ENCODE assay signal across 22 cellular contexts in genomic region chr1:53175302-53175913, GRCh38. TPM values are rescaled to one million over a fixed set of nuclear protein-coding genes. Genes with fewer than 3 reads are reported as not detected.
DNase-seq lines count a peak whose midpoint lies in the region; ATAC-seq, FAIRE-seq and TF ChIP-seq lines count a peak whose summit lies in the region.
"Had no signal": no experiment of that assay in that cellular context is flagged by ENCODE, and none has a peak within 500 bp of the region (broad histone marks: within the 10 kb centered on the region; RNA-seq: fewer than 3 reads in every experiment).

No MANE protein-coding gene starts in this region.

- DNase-seq in activated effector memory CD4-positive, alpha-beta T cell treated with anti-CD3 and anti-CD28 coated beads, Interleukin-2, amount 50 U/mL, for 16 hours = peak; percentile 28
- DNase-seq in activated effector memory CD4-positive, alpha-beta T cell treated with Interleukin-2 at 50 U/mL for 16 hours = no peak
- DNase-seq in astrocyte (ENCODE audit: low read depth) = peak; percentile 77
- no peak for DNase-seq in right lobe of liver
- DNase-seq in glomerular visceral epithelial cell (ENCODE audit: extremely low spot score) = no peak
- no peak for DNase-seq in activated CD4-positive, alpha-beta memory T cell treated with anti-CD3 and anti-CD28 coated beads, Interleukin-2, amount 10 ng/mL, durations not matched to agents 7 days and 5 days
- DNase-seq in activated CD4-positive, alpha-beta memory T cell treated with anti-CD3 and anti-CD28 coated beads for 36 hours = no peak
- DNase-seq in amygdala (lab: John Stamatoyannopoulos, UW) = no peak
- DNase-seq: activated CD4-positive, alpha-beta T cell treated with anti-CD3 and anti-CD28 coated beads, Interleukin-2, amount 50 U/mL, for 1 hour; activated naive CD4-positive, alpha-beta T cell treated with Interleukin-2 at 50 U/mL for 16 hours; activated T-cell treated with anti-CD3 and anti-CD28 coated beads for 4 hours; aorta; CD8-positive, alpha-beta memory T cell; NCI-H1417; NCI-H2171 treated with DMSO at 0.1 percent for 48 hours; nephron progenitor cell; spleen; stimulated activated CD8-positive, alpha-beta memory T cell treated with anti-CD3 and anti-CD28 coated beads, Interleukin-4, amount 100 ng/mL, for 48 hours had no signal

- ATAC-seq in right lobe of liver = peak in 3 of 4 donors; percentile 13 to 45 (median 34)

- H3K27ac Mint-ChIP-seq in astrocyte (ENCODE audit: unreplicated experiment) = no peak overlapping the region
- H3K27ac Mint-ChIP-seq in activated CD4-positive, alpha-beta memory T cell treated with anti-CD3 and anti-CD28 coated beads, Interleukin-2, amount 10 ng/mL, durations not matched to agents 7 days and 5 days = no peak overlapping the region
- no peak overlapping the region for H3K27ac Mint-ChIP-seq in activated CD4-positive, alpha-beta memory T cell treated with anti-CD3 and anti-CD28 coated beads for 36 hours
- H3K27ac Mint-ChIP-seq: nephron progenitor cell had no signal

- peak overlapping the region; percentile 5 for H2AFZ ChIP-seq in astrocyte (ENCODE audit: low read depth, low read length)

- POLR2A ChIA-PET in activated CD4-positive, alpha-beta memory T cell treated with anti-CD3 and anti-CD28 coated beads, Interleukin-2, amount 10 ng/mL, durations not matched to agents 7 days and 5 days (lab: Charles Lee) = interaction anchor here (1.1 kb wide), 1 partner anchor 12 kb away, joined by 3 read pairs; no protein-coding TSS in a partner anchor
- POLR2A ChIA-PET in activated CD4-positive, alpha-beta memory T cell treated with anti-CD3 and anti-CD28 coated beads for 36 hours (lab: Charles Lee) = no interaction called here

- H4K20me1 ChIP-seq in astrocyte (ENCODE audit: insufficient read depth, low read length) = no peaks in the 10 kb centered on the region

- H3K4me3 ChIP-seq in astrocyte (ENCODE audit: insufficient read depth, low read depth, low read length) = no peak overlapping the region
- no peak overlapping the region for H3K4me3 ChIP-seq in right lobe of liver
- H3K4me3 ChIP-seq: spleen had no signal

- H3K9ac ChIP-seq in astrocyte (ENCODE audit: low read length) = no peak overlapping the region

- H3K9me3 Mint-ChIP-seq in astrocyte (ENCODE audit: unreplicated experiment) = no peaks in the 10 kb centered on the region
- H3K9me3 Mint-ChIP-seq in activated CD4-positive, alpha-beta memory T cell treated with anti-CD3 and anti-CD28 coated beads, Interleukin-2, amount 10 ng/mL, durations not matched to agents 7 days and 5 days = no peaks in the 10 kb centered on the region
- H3K9me3 Mint-ChIP-seq in activated CD4-positive, alpha-beta memory T cell treated with anti-CD3 and anti-CD28 coated beads for 36 hours = no peaks in the 10 kb centered on the region
- H3K9me3 Mint-ChIP-seq: CD8-positive, alpha-beta memory T cell; nephron progenitor cell had no signal

- H3K4me2 ChIP-seq in astrocyte (ENCODE audit: low read length) = no peak overlapping the region

- H3K27ac ChIP-seq in astrocyte (ENCODE audit: low read depth, low read length) (no peak overlapping the region), right lobe of liver (no peak overlapping the region)
- H3K27ac ChIP-seq: spleen had no signal

- intact Hi-C loops in right lobe of liver (cut with DNase I) = loop anchor here (10.0 kb wide), 3 partner anchors 81 to 271 kb away; no protein-coding TSS in a partner anchor
- intact Hi-C loops in activated CD4-positive, alpha-beta memory T cell treated with anti-CD3 and anti-CD28 coated beads for 36 hours (cut with micrococcal nuclease) = no loop called here

- FAIRE-seq in astrocyte (lab: Jason Lieb, UNC) = no peak
- FAIRE-seq: RCC 7860 had no signal

- H3K36me3 ChIP-seq in astrocyte (ENCODE audit: insufficient read depth, low read length) (no peaks in the 10 kb centered on the region), right lobe of liver (no peaks in the 10 kb centered on the region)
- H3K36me3 ChIP-seq: spleen had no signal

- CTCF ChIA-PET in activated CD4-positive, alpha-beta memory T cell treated with anti-CD3 and anti-CD28 coated beads, Interleukin-2, amount 10 ng/mL, durations not matched to agents 7 days and 5 days (lab: Charles Lee) = no interaction called here
- CTCF ChIA-PET in activated CD4-positive, alpha-beta memory T cell treated with anti-CD3 and anti-CD28 coated beads for 36 hours (lab: Charles Lee) = interaction anchor here (2.2 kb wide), 1 partner anchor 11 kb away, joined by 7 read pairs; no protein-coding TSS in a partner anchor

- H3K79me2 ChIP-seq in astrocyte (ENCODE audit: insufficient read depth, low read length) = no peaks in the 10 kb centered on the region

- 60% methylated on average over 5 of the region's 6 CpGs for WGBS in right lobe of liver (ENCODE audit: insufficient coverage, low coverage, low lambda C conversion rate, missing lambda C conversion rate)

- TF ChIP-seq POLR2A in right lobe of liver (IDR thresholded peaks at IDR 0.05) = no peak

- H3K4me1 ChIP-seq in astrocyte (ENCODE audit: insufficient read depth, low read length) = peaks cover under 1% of the 10 kb centered on the region
- H3K4me1 ChIP-seq in right lobe of liver = peaks cover 0 to 28% (median 12%) of the 10 kb centered on the region in 4 donors

- H3K27me3 Mint-ChIP-seq in astrocyte (ENCODE audit: low read depth, unreplicated experiment) = peaks cover 27% of the 10 kb centered on the region
- peaks cover 23% of the 10 kb centered on the region for H3K27me3 Mint-ChIP-seq in activated CD4-positive, alpha-beta memory T cell treated with anti-CD3 and anti-CD28 coated beads, Interleukin-2, amount 10 ng/mL, durations not matched to agents 7 days and 5 days
- peaks cover 25% of the 10 kb centered on the region for H3K27me3 Mint-ChIP-seq in activated CD4-positive, alpha-beta memory T cell treated with anti-CD3 and anti-CD28 coated beads for 36 hours

- H3K36me3 Mint-ChIP-seq in astrocyte (ENCODE audit: low read depth, unreplicated experiment) = no peaks in the 10 kb centered on the region
- no peaks in the 10 kb centered on the region for H3K36me3 Mint-ChIP-seq in activated CD4-positive, alpha-beta memory T cell treated with anti-CD3 and anti-CD28 coated beads, Interleukin-2, amount 10 ng/mL, durations not matched to agents 7 days and 5 days (ENCODE audit: low read depth)
- H3K36me3 Mint-ChIP-seq in activated CD4-positive, alpha-beta memory T cell treated with anti-CD3 and anti-CD28 coated beads for 36 hours = no peaks in the 10 kb centered on the region
- H3K36me3 Mint-ChIP-seq: CD8-positive, alpha-beta memory T cell had no signal

- H3K9me3 ChIP-seq in astrocyte (ENCODE audit: insufficient read depth, low read depth, low read length) (no peaks in the 10 kb centered on the region), right lobe of liver (no peaks in the 10 kb centered on the region)
- H3K9me3 ChIP-seq: spleen had no signal

- H3K4me3 Mint-ChIP-seq in astrocyte (ENCODE audit: unreplicated experiment) = no peak overlapping the region
- no peak overlapping the region for H3K4me3 Mint-ChIP-seq in activated CD4-positive, alpha-beta memory T cell treated with anti-CD3 and anti-CD28 coated beads, Interleukin-2, amount 10 ng/mL, durations not matched to agents 7 days and 5 days
- no peak overlapping the region for H3K4me3 Mint-ChIP-seq in activated CD4-positive, alpha-beta memory T cell treated with anti-CD3 and anti-CD28 coated beads for 36 hours
- H3K4me3 Mint-ChIP-seq: CD8-positive, alpha-beta memory T cell; nephron progenitor cell had no signal

- TF ChIP-seq CTCF in astrocyte (IDR thresholded peaks at IDR 0.05; ENCODE audit: insufficient read depth, low read depth, low read length) (no peak), right lobe of liver (IDR thresholded peaks at IDR 0.05) (no peak)

- peaks cover 5% of the 10 kb centered on the region for H3K4me1 Mint-ChIP-seq in astrocyte (ENCODE audit: low read depth, unreplicated experiment)
- H3K4me1 Mint-ChIP-seq in activated CD4-positive, alpha-beta memory T cell treated with anti-CD3 and anti-CD28 coated beads, Interleukin-2, amount 10 ng/mL, durations not matched to agents 7 days and 5 days = peaks cover 5% of the 10 kb centered on the region
- peaks cover 4% of the 10 kb centered on the region for H3K4me1 Mint-ChIP-seq in activated CD4-positive, alpha-beta memory T cell treated with anti-CD3 and anti-CD28 coated beads for 36 hours (ENCODE audit: low read depth)

- H3K27me3 ChIP-seq in astrocyte (ENCODE audit: insufficient read depth, low read length) (no peaks in the 10 kb centered on the region), right lobe of liver (no peaks in the 10 kb centered on the region)

RNA-seq across cellular contexts. Expression of gene CPT2, which starts 21.2 kb away (rescaled TPM):
- total RNA-seq in astrocyte (10.4 and 12.7 TPM in 2 replicates), right lobe of liver (100 to 1,000 TPM in 2 of 6 experiments, 10 to 100 TPM in 4; 37.6 to 108 (median 81.6) TPM)
- 10 to 100 TPM; 13.9 to 14.9 TPM for total RNA-seq in activated CD4-positive, alpha-beta memory T cell treated with anti-CD3 and anti-CD28 coated beads, Interleukin-2, amount 10 ng/mL, durations not matched to agents 7 days and 5 days
- 10 to 100 TPM; 19.6 to 20.7 TPM for total RNA-seq in activated CD4-positive, alpha-beta memory T cell treated with anti-CD3 and anti-CD28 coated beads for 36 hours

RNA-seq across cellular contexts. Expression of gene SLC1A7, which starts 33.0 kb away (rescaled TPM):
- total RNA-seq in astrocyte = not detected in 2 replicates
- 1 to 10 TPM in 1 of 6 experiments, under 1 TPM in 5; 0.31 to 1.3 (median 0.61) TPM for total RNA-seq in right lobe of liver
- not detected for total RNA-seq in activated CD4-positive, alpha-beta memory T cell treated with anti-CD3 and anti-CD28 coated beads, Interleukin-2, amount 10 ng/mL, durations not matched to agents 7 days and 5 days
- total RNA-seq in activated CD4-positive, alpha-beta memory T cell treated with anti-CD3 and anti-CD28 coated beads for 36 hours = not detected
- total RNA-seq: CD8-positive, alpha-beta memory T cell; kidney epithelial cell; pulmonary artery endothelial cell; temporal lobe had no signal

RNA-seq across cellular contexts. Expression of gene CZIB, which starts 45.0 kb away (rescaled TPM):
- total RNA-seq in astrocyte (32.3 and 34.5 TPM in 2 replicates), right lobe of liver (10 to 100 TPM; 20.6 to 28.8 (median 24.2) TPM)
- 10 to 100 TPM; 38.2 to 41.3 TPM for total RNA-seq in activated CD4-positive, alpha-beta memory T cell treated with anti-CD3 and anti-CD28 coated beads, Interleukin-2, amount 10 ng/mL, durations not matched to agents 7 days and 5 days
- total RNA-seq in activated CD4-positive, alpha-beta memory T cell treated with anti-CD3 and anti-CD28 coated beads for 36 hours = 10 to 100 TPM; 34.0 to 37.4 TPM

Comparison
In these comparisons a context has a peak if more than half of its experiments do, and no peak if none do; other contexts are left out.
1. DNase-seq: peak in activated effector memory CD4-positive, alpha-beta T cell treated with anti-CD3 and anti-CD28 coated beads, Interleukin-2, amount 50 U/mL, for 16 hours (single experiment) and astrocyte (single experiment); none in activated effector memory CD4-positive, alpha-beta T cell treated with Interleukin-2 at 50 U/mL for 16 hours (single experiment), right lobe of liver (0 of 3), glomerular visceral epithelial cell (single experiment), activated CD4-positive, alpha-beta memory T cell treated with anti-CD3 and anti-CD28 coated beads, Interleukin-2, amount 10 ng/mL, durations not matched to agents 7 days and 5 days (single experiment), activated CD4-positive, alpha-beta memory T cell treated with anti-CD3 and anti-CD28 coated beads for 36 hours (single experiment) and amygdala (0 of 56).